In the genomic region with DNA sequence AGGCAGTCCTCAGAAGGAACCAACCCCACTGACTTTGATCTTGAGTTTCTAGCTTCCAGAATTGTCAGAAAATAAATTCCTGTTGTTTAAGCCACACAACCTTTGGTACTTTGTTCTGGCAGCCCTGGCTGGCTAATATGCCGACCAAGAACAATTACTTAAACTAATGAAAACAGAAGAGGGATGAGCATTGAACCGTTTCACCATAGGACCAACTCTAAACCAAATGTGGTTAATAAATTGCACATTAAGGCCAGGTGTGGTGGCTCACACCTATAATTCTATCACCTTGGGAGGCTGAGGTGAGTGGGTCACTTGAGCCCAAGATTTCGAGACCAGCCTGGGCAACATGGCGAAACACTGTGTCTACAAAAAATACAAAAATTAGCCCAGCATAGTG, we compare ENCODE assay signal across 1 cellular context.
TF ChIP-seq lines count a peak whose summit lies in the region.

No MANE protein-coding gene starts in this region.

TF ChIP-seq in GM12878, 131 proteins besides CTCF, POLR2A, EP300 and RAD21 (continued from another document):
- TF ChIP-seq, protein P1, sequence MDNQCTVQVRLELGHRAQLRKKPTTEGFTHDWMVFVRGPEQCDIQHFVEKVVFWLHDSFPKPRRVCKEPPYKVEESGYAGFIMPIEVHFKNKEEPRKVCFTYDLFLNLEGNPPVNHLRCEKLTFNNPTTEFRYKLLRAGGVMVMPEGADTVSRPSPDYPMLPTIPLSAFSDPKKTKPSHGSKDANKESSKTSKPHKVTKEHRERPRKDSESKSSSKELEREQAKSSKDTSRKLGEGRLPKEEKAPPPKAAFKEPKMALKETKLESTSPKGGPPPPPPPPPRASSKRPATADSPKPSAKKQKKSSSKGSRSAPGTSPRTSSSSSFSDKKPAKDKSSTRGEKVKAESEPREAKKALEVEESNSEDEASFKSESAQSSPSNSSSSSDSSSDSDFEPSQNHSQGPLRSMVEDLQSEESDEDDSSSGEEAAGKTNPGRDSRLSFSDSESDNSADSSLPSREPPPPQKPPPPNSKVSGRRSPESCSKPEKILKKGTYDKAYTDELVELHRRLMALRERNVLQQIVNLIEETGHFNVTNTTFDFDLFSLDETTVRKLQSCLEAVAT (IDR thresholded peaks at IDR 0.05) = no peak
- TF ChIP-seq, protein P2, sequence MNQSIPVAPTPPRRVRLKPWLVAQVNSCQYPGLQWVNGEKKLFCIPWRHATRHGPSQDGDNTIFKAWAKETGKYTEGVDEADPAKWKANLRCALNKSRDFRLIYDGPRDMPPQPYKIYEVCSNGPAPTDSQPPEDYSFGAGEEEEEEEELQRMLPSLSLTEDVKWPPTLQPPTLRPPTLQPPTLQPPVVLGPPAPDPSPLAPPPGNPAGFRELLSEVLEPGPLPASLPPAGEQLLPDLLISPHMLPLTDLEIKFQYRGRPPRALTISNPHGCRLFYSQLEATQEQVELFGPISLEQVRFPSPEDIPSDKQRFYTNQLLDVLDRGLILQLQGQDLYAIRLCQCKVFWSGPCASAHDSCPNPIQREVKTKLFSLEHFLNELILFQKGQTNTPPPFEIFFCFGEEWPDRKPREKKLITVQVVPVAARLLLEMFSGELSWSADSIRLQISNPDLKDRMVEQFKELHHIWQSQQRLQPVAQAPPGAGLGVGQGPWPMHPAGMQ (IDR thresholded peaks at IDR 0.05; ENCODE audit: borderline replicate concordance) = no peak
- peak in 1 of 2 experiments; percentile 17; a peak in 1 of 4 replicates for TF ChIP-seq IKZF2 (IDR thresholded peaks at IDR 0.05)
- TF ChIP-seq YY1 (IDR thresholded peaks at IDR 0.05; ENCODE audit: low read depth, low read length) = no peak
